In genomic region chr13:52159159-52159982, GRCh38 we compare ENCODE assay signal across 8 cellular contexts. TPM values are rescaled to one million over a fixed set of nuclear protein-coding genes. Genes with fewer than 3 reads are reported as not detected.
DNase-seq lines count a peak whose midpoint lies in the region; ATAC-seq and TF ChIP-seq lines count a peak whose summit lies in the region.

Gene NEK3 (minus strand): TSS chr13:52159597. CDS start chr13:52156191, 3,406 bp downstream.

- no peaks in the 10 kb centered on the region for H3K36me3 ChIP-seq in GM23338 (ENCODE audit: insufficient read depth)
- peaks cover 0 to 13% (median 0%) of the 10 kb centered on the region in 9 donors for H3K36me3 ChIP-seq in heart right ventricle
- no peaks in the 10 kb centered on the region for H3K36me3 ChIP-seq in transverse colon

- no peaks in the 10 kb centered on the region for H3K9me2 ChIP-seq in GM23338 (ENCODE audit: insufficient read depth)

- H2AFZ ChIP-seq in GM23338: peak within 1 kb of the TSS; percentile 98

- H3K9me3 ChIP-seq in heart right ventricle (no peaks in the 10 kb centered on the region), transverse colon (no peaks in the 10 kb centered on the region)

- peak; percentile 45 for TF ChIP-seq POLR2A in transverse colon (IDR thresholded peaks at IDR 0.05)

- H3K4me1 Mint-ChIP-seq in GM23338: peaks cover 31% of the 10 kb centered on the region

- 3% methylated on average over 74 of the region's 74 CpGs for WGBS in heart right ventricle, 2 donors
- WGBS in transverse colon (ENCODE audit: low coverage in 1 of 2), 2 donors: 3 to 25% methylated on average over 2 to 55 of the region's 74 CpGs

- H3F3A ChIP-seq in GM23338 (replicated peaks; ENCODE audit: low read depth): no peaks in the 10 kb centered on the region

- in situ Hi-C loops in transverse colon (cut with MboI; ENCODE audit: low pct_ligation_motif_present in 1 of 4, low pct_unique_long_range_greater_than_20kb in 1 of 4, low sequenced_read_pairs in 3 of 4): no loop called here

- peaks cover 5% of the 10 kb centered on the region for H3K36me3 Mint-ChIP-seq in GM23338 (ENCODE audit: low read depth)

- H3K4me3 ChIP-seq in GM23338: peak within 1 kb of the TSS; percentile 86
- peak within 1 kb of the TSS; percentile 67 to 100 (median 96) for H3K4me3 ChIP-seq in heart right ventricle
- peak within 1 kb of the TSS; percentile 63 to 90 (median 82) for H3K4me3 ChIP-seq in transverse colon

- no peak for TF ChIP-seq EP300 in transverse colon (IDR thresholded peaks at IDR 0.05; ENCODE audit: low read depth)

- no peak for TF ChIP-seq CTCF in GM23338 (conservative IDR thresholded peaks at IDR 0.05; ENCODE audit: low read depth in 2 of 2)
- TF ChIP-seq CTCF in heart right ventricle (IDR thresholded peaks at IDR 0.05): no peak
- no peak for TF ChIP-seq CTCF in transverse colon (IDR thresholded peaks at IDR 0.05)

- peak within 1 kb of the TSS; percentile 90 for H3K4me2 ChIP-seq in GM23338

- intact Hi-C loops in heart right ventricle (cut with DNase I) (loop anchor here in 3 of 10 donors (2.0 to 10.0 kb wide), 3 partner anchors 35 to 295 kb away; partner anchors contain the start of genes CKAP2 (in 1 of the 3) and VPS36 (in 1 of the 3)), transverse colon (cut with DNase I; ENCODE audit: low total_unique reads) (no loop called here)

- peak within 1 kb of the TSS; percentile 25; the same call in 1 of the 2 replicates for H3K27ac Mint-ChIP-seq in GM23338

- peak within 1 kb of the TSS; percentile 88 for H3K4me3 Mint-ChIP-seq in GM23338

- H3K9me3 Mint-ChIP-seq in GM23338: peaks cover 6% of the 10 kb centered on the region

- ATAC-seq in GM23338 (peak; percentile 97), heart right ventricle (peak; percentile 92 to 95 (median 94))

- H3K4me1 ChIP-seq in GM23338 (ENCODE audit: insufficient read depth) (peaks cover 29% of the 10 kb centered on the region), heart right ventricle (peaks cover 3 to 63% (median 20%) of the 10 kb centered on the region in 9 donors), transverse colon (peaks cover 4 to 78% (median 46%) of the 10 kb centered on the region in 4 donors)

- H3K79me2 ChIP-seq in GM23338 (replicated peaks; ENCODE audit: insufficient read depth): peaks cover 3% of the 10 kb centered on the region; the same call in 1 of the 2 replicates

- peaks cover 9% of the 10 kb centered on the region for H3K27me3 Mint-ChIP-seq in GM23338 (ENCODE audit: insufficient read depth, low read depth, poor library complexity)

- H3K27me3 ChIP-seq in GM23338 (ENCODE audit: insufficient read depth) (peaks cover 7% of the 10 kb centered on the region), heart right ventricle (no peaks in the 10 kb centered on the region), transverse colon (no peaks in the 10 kb centered on the region)

- peak; percentile 73 for DNase-seq in ELR (ENCODE audit: low read depth)
- DNase-seq in GM23338 (ENCODE audit: low spot score): peak; percentile 88
- DNase-seq in LoVo (ENCODE audit: low spot score): peak; percentile 47
- DNase-seq in SW480 (ENCODE audit: low spot score): peak; percentile 70
- peak; percentile 69 for DNase-seq in amniotic epithelial cell (ENCODE audit: low read depth)
- DNase-seq in heart right ventricle: peak; percentile 77 to 79
- DNase-seq in pons (ENCODE audit: low spot score): peak; percentile 56
- DNase-seq in transverse colon: peak; percentile 78

- H4K20me1 ChIP-seq in GM23338 (replicated peaks; ENCODE audit: insufficient read depth): no peaks in the 10 kb centered on the region

- H3K27ac ChIP-seq in GM23338 (ENCODE audit: low read depth) (no peak within 1 kb of the TSS), heart right ventricle (peak within 1 kb of the TSS; percentile 88 to 97 (median 94)), transverse colon (peak within 1 kb of the TSS; percentile 88 to 94 (median 92))

TF ChIP-seq in GM23338, 12 proteins besides CTCF, POLR2A, EP300 and RAD21:
- TF ChIP-seq, protein P1, sequence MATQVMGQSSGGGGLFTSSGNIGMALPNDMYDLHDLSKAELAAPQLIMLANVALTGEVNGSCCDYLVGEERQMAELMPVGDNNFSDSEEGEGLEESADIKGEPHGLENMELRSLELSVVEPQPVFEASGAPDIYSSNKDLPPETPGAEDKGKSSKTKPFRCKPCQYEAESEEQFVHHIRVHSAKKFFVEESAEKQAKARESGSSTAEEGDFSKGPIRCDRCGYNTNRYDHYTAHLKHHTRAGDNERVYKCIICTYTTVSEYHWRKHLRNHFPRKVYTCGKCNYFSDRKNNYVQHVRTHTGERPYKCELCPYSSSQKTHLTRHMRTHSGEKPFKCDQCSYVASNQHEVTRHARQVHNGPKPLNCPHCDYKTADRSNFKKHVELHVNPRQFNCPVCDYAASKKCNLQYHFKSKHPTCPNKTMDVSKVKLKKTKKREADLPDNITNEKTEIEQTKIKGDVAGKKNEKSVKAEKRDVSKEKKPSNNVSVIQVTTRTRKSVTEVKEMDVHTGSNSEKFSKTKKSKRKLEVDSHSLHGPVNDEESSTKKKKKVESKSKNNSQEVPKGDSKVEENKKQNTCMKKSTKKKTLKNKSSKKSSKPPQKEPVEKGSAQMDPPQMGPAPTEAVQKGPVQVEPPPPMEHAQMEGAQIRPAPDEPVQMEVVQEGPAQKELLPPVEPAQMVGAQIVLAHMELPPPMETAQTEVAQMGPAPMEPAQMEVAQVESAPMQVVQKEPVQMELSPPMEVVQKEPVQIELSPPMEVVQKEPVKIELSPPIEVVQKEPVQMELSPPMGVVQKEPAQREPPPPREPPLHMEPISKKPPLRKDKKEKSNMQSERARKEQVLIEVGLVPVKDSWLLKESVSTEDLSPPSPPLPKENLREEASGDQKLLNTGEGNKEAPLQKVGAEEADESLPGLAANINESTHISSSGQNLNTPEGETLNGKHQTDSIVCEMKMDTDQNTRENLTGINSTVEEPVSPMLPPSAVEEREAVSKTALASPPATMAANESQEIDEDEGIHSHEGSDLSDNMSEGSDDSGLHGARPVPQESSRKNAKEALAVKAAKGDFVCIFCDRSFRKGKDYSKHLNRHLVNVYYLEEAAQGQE (IDR thresholded peaks at IDR 0.05; ENCODE audit: unreplicated experiment): no peak
- peak; percentile 64; the same call in 1 of the 2 replicates for TF ChIP-seq POLR2AphosphoS5 (IDR thresholded peaks at IDR 0.05; ENCODE audit: low read depth)

RNA-seq across cellular contexts. Expression of gene NEK3, which starts in this region (rescaled TPM):
- 26.6 and 26.7 TPM in 2 replicates for total RNA-seq in GM23338 (2014; rRNA removed; shearing (Covaris generic))
- 26.8 and 27.9 TPM in 2 replicates for polyA plus RNA-seq in GM23338 (2016; fragmentation: Nextera tagmentation; extraction: Ambion mirVana)
- total RNA-seq in heart right ventricle: 1 to 10 TPM; 4.5 to 7.1 (median 5.8) TPM
- 10 to 100 TPM in 1 of 2 donors, 1 to 10 TPM in 1; 7.5 to 37.9 TPM for polyA plus RNA-seq in heart right ventricle
- 10 to 100 TPM; 20.9 to 52.1 (median 25.7) TPM for total RNA-seq in transverse colon
